In the genomic region with DNA sequence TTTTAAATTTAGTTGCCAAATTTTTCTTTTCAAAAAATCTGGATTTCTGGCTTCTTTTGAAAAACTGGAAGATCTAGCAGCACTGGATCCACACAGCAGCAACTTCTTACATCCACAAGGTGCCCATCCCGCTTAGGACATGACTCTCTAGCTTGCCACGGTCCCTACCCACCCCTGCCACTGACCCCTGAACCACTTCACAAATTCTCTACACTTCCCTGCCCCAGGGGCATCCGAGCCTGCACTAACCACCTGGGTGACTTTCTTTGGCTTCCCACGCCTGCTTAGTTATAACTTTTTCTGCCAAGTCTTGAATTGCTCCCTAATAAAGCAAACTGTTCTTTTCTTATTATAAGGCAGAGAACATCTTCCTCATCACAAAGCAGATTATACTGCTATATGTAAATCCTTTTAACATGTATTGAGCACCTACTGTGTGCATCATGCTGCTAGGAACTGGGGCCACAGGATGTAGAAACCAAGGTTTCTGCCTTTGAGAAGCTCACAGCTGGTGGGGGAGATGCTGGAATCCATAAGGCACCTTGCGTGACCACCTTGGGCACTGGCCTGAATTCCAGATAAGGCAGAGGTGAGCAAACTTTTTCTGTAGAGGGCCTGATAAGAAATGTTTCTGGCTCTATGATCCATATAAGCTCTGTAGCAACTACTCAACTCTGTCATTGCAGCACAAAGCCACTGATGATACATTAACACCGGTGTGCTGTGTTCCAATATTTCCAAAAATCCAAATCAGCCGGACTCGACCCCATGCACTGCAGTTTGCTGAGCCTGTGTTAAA, we compare ENCODE assay signal across 2 cellular contexts.
TF ChIP-seq lines count a peak whose summit lies in the region.

No MANE protein-coding gene starts in this region.

TF ChIP-seq in IMR-90, 13 proteins besides CTCF, POLR2A, EP300 and RAD21:
- TF ChIP-seq MXI1 (IDR thresholded peaks at IDR 0.05; ENCODE audit: borderline replicate concordance, low read depth, low read length) (no peak), CEBPB (IDR thresholded peaks at IDR 0.05; ENCODE audit: low read depth, low read length) (no peak), MAZ (IDR thresholded peaks at IDR 0.05; ENCODE audit: borderline replicate concordance, low read depth, low read length) (no peak), CHD1 (IDR thresholded peaks at IDR 0.05; ENCODE audit: low read depth, low read length) (no peak), BHLHE40 (IDR thresholded peaks at IDR 0.05; ENCODE audit: low read depth, low read length) (no peak), RFX5 (IDR thresholded peaks at IDR 0.05; ENCODE audit: low read depth, low read length) (no peak), RCOR1 (IDR thresholded peaks at IDR 0.05; ENCODE audit: insufficient replicate concordance, low read length) (no peak), MAFK (IDR thresholded peaks at IDR 0.05; ENCODE audit: low read depth, low read length) (no peak), NFE2L2 (IDR thresholded peaks at IDR 0.05; ENCODE audit: low read depth, low read length) (no peak), FOS (IDR thresholded peaks at IDR 0.05; ENCODE audit: low read depth, low read length) (no peak), SMC3 (IDR thresholded peaks at IDR 0.05; ENCODE audit: low read depth, low read length) (no peak)
- TF ChIP-seq, protein P1, sequence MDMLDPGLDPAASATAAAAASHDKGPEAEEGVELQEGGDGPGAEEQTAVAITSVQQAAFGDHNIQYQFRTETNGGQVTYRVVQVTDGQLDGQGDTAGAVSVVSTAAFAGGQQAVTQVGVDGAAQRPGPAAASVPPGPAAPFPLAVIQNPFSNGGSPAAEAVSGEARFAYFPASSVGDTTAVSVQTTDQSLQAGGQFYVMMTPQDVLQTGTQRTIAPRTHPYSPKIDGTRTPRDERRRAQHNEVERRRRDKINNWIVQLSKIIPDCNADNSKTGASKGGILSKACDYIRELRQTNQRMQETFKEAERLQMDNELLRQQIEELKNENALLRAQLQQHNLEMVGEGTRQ (IDR thresholded peaks at IDR 0.05; ENCODE audit: low read depth, low read length): no peak
- TF ChIP-seq, protein P2, sequence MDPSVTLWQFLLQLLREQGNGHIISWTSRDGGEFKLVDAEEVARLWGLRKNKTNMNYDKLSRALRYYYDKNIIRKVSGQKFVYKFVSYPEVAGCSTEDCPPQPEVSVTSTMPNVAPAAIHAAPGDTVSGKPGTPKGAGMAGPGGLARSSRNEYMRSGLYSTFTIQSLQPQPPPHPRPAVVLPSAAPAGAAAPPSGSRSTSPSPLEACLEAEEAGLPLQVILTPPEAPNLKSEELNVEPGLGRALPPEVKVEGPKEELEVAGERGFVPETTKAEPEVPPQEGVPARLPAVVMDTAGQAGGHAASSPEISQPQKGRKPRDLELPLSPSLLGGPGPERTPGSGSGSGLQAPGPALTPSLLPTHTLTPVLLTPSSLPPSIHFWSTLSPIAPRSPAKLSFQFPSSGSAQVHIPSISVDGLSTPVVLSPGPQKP (IDR thresholded peaks at IDR 0.05; ENCODE audit: borderline replicate concordance, low read depth, low read length): no peak

TF ChIP-seq in SK-N-SH, 30 proteins besides CTCF, POLR2A, EP300 and RAD21:
- TF ChIP-seq SMC3 (IDR thresholded peaks at IDR 0.05; ENCODE audit: low read depth, low read length) (no peak), YY1 (IDR thresholded peaks at IDR 0.05; ENCODE audit: low read depth) (no peak)
- TF ChIP-seq, protein P3, sequence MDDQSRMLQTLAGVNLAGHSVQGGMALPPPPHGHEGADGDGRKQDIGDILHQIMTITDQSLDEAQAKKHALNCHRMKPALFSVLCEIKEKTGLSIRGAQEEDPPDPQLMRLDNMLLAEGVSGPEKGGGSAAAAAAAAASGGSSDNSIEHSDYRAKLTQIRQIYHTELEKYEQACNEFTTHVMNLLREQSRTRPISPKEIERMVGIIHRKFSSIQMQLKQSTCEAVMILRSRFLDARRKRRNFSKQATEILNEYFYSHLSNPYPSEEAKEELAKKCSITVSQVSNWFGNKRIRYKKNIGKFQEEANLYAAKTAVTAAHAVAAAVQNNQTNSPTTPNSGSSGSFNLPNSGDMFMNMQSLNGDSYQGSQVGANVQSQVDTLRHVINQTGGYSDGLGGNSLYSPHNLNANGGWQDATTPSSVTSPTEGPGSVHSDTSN (IDR thresholded peaks at IDR 0.05): no peak
